In the genomic region with DNA sequence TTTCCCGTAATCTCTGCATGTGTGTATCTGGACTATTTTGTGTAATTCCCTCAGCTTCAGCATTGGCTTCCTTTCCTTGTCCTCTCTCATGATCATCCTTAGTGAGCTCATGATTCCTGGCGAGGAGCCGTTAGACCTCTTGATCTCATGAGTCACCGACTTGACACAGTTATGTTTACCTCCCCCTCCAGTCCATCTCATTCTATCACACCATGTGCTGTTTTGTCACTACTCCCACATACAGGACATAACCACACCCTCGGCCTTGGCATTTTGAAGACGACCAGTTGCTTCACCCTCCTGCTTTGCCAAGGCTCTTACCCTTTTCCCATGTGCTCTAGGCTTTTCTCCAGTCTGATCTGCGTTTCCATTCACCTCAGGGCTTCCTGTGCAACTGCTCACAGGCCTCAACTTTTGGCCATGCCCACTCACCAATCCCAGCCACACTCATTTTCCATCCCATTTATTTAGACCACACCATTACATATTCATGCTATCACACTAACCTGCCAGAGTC, we compare ENCODE assay signal across 9 cellular contexts. TPM values are rescaled to one million over a fixed set of nuclear protein-coding genes. Genes with fewer than 3 reads are reported as not detected.
A peak's percentile ranks its signal among the peaks of the same experiment; 100 is the strongest.
DNase-seq lines count a peak whose midpoint lies in the region; TF ChIP-seq lines count a peak whose summit lies in the region.
"Had no signal": no experiment of that assay in that cellular context is flagged by ENCODE, and none has a peak within 500 bp of the region (broad histone marks: within the 10 kb centered on the region; RNA-seq: fewer than 3 reads in every experiment).

No MANE protein-coding gene starts in this region.

- DNase-seq in AG09309 (ENCODE audit: low read depth) (peak; percentile 98), NCI-H2029 (lab: John Stamatoyannopoulos, UW) (peak; percentile 41), dermis microvascular lymphatic vessel endothelial cell (ENCODE audit: low read depth in 2 of 2) (peak; percentile 24 to 98), neuronal stem cell (ENCODE audit: low spot score) (no peak), NCI-H748 (lab: John Stamatoyannopoulos, UW; ENCODE audit: unreplicated experiment) (no peak), NCI-H128 (lab: John Stamatoyannopoulos, UW; ENCODE audit: unreplicated experiment) (no peak), osteocyte (ENCODE audit: extremely low spot score, unreplicated experiment) (no peak)
- DNase-seq: NCI-H2171 treated with DMSO at 0.1 percent for 48 hours had no signal

- H3K9ac ChIP-seq in neuronal stem cell (ENCODE audit: low read depth, low read length, poor library complexity), result no peak overlapping the region

- no peak overlapping the region for H4K91ac ChIP-seq in neuronal stem cell (ENCODE audit: low read depth, low read length, poor library complexity)

- H3K23ac ChIP-seq in neuronal stem cell (ENCODE audit: low read depth, low read length, poor library complexity), result no peak overlapping the region

- no peak overlapping the region for H3K27ac Mint-ChIP-seq in osteocyte (ENCODE audit: unreplicated experiment)

- no peaks in the 10 kb centered on the region for H3K27me3 Mint-ChIP-seq in osteocyte (ENCODE audit: unreplicated experiment)

- peaks cover 6% of the 10 kb centered on the region for H3K4me1 Mint-ChIP-seq in osteocyte (ENCODE audit: unreplicated experiment)

- no peak overlapping the region for H2AFZ ChIP-seq in neuronal stem cell (ENCODE audit: low read length)

- no peaks in the 10 kb centered on the region for H3K27me3 ChIP-seq in neuronal stem cell (ENCODE audit: control insufficient read depth in 3 of 3, insufficient read depth in 3 of 3, low read depth in 1 of 3, low read length in 3 of 3)

- peak overlapping the region; percentile 11 for H3K27ac ChIP-seq in mesodermal cell (ENCODE audit: low read depth, low read length, severe bottlenecking)
- H3K27ac ChIP-seq in neuronal stem cell (replicated peaks; ENCODE audit: low read length), result no peak overlapping the region

- H2BK12ac ChIP-seq in neuronal stem cell (ENCODE audit: low read length), result no peak overlapping the region

- H3K4me1 ChIP-seq in mesodermal cell (ENCODE audit: control insufficient read depth, insufficient read depth, low read length, poor library complexity, severe bottlenecking) (peaks cover 8% of the 10 kb centered on the region), neuronal stem cell (ENCODE audit: control insufficient read depth in 2 of 2, insufficient read depth in 1 of 2, low read depth in 1 of 2, low read length in 2 of 2) (peaks cover 0 to 6% of the 10 kb centered on the region in 2 donors)

- no peak for TF ChIP-seq CTCF in AG09309 (IDR thresholded peaks at IDR 0.05; ENCODE audit: control insufficient read depth, insufficient read depth, low read depth, low read length, missing control alignments)
- no peak for TF ChIP-seq CTCF in osteocyte (IDR thresholded peaks at IDR 0.05)

- H3K18ac ChIP-seq in neuronal stem cell (ENCODE audit: low read length), result no peak overlapping the region

- no peak overlapping the region for H3K4me2 ChIP-seq in neuronal stem cell (ENCODE audit: insufficient read depth, low read length, poor library complexity, severe bottlenecking)

- H3K9me3 Mint-ChIP-seq in osteocyte (ENCODE audit: unreplicated experiment), result peaks cover 5% of the 10 kb centered on the region

- no peak overlapping the region for H3K4me3 Mint-ChIP-seq in osteocyte (ENCODE audit: unreplicated experiment)

- no peaks in the 10 kb centered on the region for H3K79me1 ChIP-seq in neuronal stem cell (ENCODE audit: low read depth, low read length)

- H3K9me3 ChIP-seq in mesodermal cell (ENCODE audit: control insufficient read depth, low read length) (peaks cover 10% of the 10 kb centered on the region), neuronal stem cell (replicated peaks in 1 of 2; ENCODE audit: control insufficient read depth in 2 of 2, insufficient read depth in 1 of 2, low read depth in 1 of 2, low read length in 2 of 2) (peaks cover 6 to 25% of the 10 kb centered on the region in 2 donors)

- no peak overlapping the region for H2BK5ac ChIP-seq in neuronal stem cell (ENCODE audit: low read length)

- H2BK120ac ChIP-seq in neuronal stem cell (ENCODE audit: low read depth, low read length), result no peak overlapping the region

- H3K4me3 ChIP-seq in AG09309 (ENCODE audit: control insufficient read depth, low read depth, low read length) (no peak overlapping the region), mesodermal cell (ENCODE audit: extremely low read depth, insufficient read depth, low read length, poor library complexity, severe bottlenecking) (no peak overlapping the region), neuronal stem cell (ENCODE audit: low read length in 2 of 2) (no peak overlapping the region)

- H2AK5ac ChIP-seq in neuronal stem cell (ENCODE audit: low read depth, low read length), result no peak overlapping the region

- no peak overlapping the region for H4K8ac ChIP-seq in neuronal stem cell (ENCODE audit: low read depth, low read length)

- H3K36me3 Mint-ChIP-seq in osteocyte (ENCODE audit: unreplicated experiment), result peaks cover 15% of the 10 kb centered on the region

- no peak overlapping the region for H3K14ac ChIP-seq in neuronal stem cell (ENCODE audit: low read length)

- no peak overlapping the region for H3K4ac ChIP-seq in neuronal stem cell (ENCODE audit: low read length)

- H3K36me3 ChIP-seq in mesodermal cell (ENCODE audit: control insufficient read depth, insufficient read depth, low read length) (peaks cover 22% of the 10 kb centered on the region), neuronal stem cell (replicated peaks in 1 of 2; ENCODE audit: control insufficient read depth in 2 of 2, insufficient read depth in 2 of 2, low read length in 2 of 2) (peaks cover 0 to 34% of the 10 kb centered on the region in 2 donors)

- H2BK15ac ChIP-seq in neuronal stem cell (ENCODE audit: low read length), result no peak overlapping the region

- 88 to 94% methylated on average over 6 to 7 of the region's 7 CpGs for WGBS in mesodermal cell (ENCODE audit: insufficient coverage in 2 of 2), 2 experiments
- no CpG with 5 or more reads among the region's 7 CpGs for WGBS in neuronal stem cell (ENCODE audit: extremely low coverage in 2 of 2, insufficient read length in 2 of 2, insufficient replicate concordance in 1 of 2), 2 donors

RNA-seq across cellular contexts. Expression of a gene that starts 41.5 kb away (rescaled TPM):
- under 0.01 TPM in 1 of 2 replicates, not detected in the other for total RNA-seq in dermis microvascular lymphatic vessel endothelial cell
- 0.59 TPM for polyA plus RNA-seq in mesodermal cell (2013, experiment 1 of 2)
- polyA plus RNA-seq in mesodermal cell (2013, experiment 2 of 2), result 0.51 TPM
- polyA plus RNA-seq in neuronal stem cell (2013, experiment 1 of 2), result 0.64 TPM
- polyA plus RNA-seq in neuronal stem cell (2013, experiment 2 of 2), result 0.69 TPM
- 0.32 TPM in 1 of 2 replicates, not detected in the other for total RNA-seq in osteocyte

RNA-seq across cellular contexts. Expression of a gene that starts 50.7 kb away (rescaled TPM):
- 10.9 and 12.1 TPM in 2 replicates for total RNA-seq in dermis microvascular lymphatic vessel endothelial cell
- 36.7 TPM for polyA plus RNA-seq in mesodermal cell (2013, experiment 1 of 2)
- polyA plus RNA-seq in mesodermal cell (2013, experiment 2 of 2), result 39.2 TPM
- 11.6 TPM for polyA plus RNA-seq in neuronal stem cell (2013, experiment 1 of 2)
- polyA plus RNA-seq in neuronal stem cell (2013, experiment 2 of 2), result 12.2 TPM
- 19.3 and 22.4 TPM in 2 replicates for total RNA-seq in osteocyte

Comparison
In these comparisons a context has a peak if more than half of its experiments do, and no peak if none do; other contexts are left out.
1. DNase-seq: peak in AG09309 (single experiment), NCI-H2029 (single experiment) and dermis microvascular lymphatic vessel endothelial cell (2 of 2); none in neuronal stem cell (single experiment), NCI-H748 (single experiment), NCI-H128 (single experiment) and osteocyte (single experiment).